ENCODE assay signal across 12 cellular contexts in genomic region chr1:24426738-24427468, GRCh38.
"Had no signal": no experiment of that assay in that cellular context is flagged by ENCODE, and none has a peak within 500 bp of the region (broad histone marks: within the 10 kb centered on the region; RNA-seq: fewer than 3 reads in every experiment).

No MANE protein-coding gene starts in this region.

- DNase-seq: activated B cell treated with CpG ODN at 0.5 μM for 24 hours; activated CD4-positive, alpha-beta T cell treated with anti-CD3 and anti-CD28 coated beads, Interleukin-2, amount 10 ng/mL, durations not matched to agents 7 days and 5 days; activated effector memory CD4-positive, alpha-beta T cell treated with anti-CD3 and anti-CD28 coated beads, Interleukin-2, amount 50 U/mL, for 16 hours; activated naive CD8-positive, alpha-beta T cell treated with anti-CD3 and anti-CD28 coated beads, Interleukin-2, amount 10 ng/mL, durations not matched to agents 7 days and 5 days; activated T-cell treated with anti-CD3 and anti-CD28 coated beads, Interleukin-2, amount 50 U/mL, for 24 hours; anterior cingulate cortex; heart right ventricle; naive B cell; retina; stimulated activated CD4-positive, alpha-beta T cell treated with anti-CD3 and anti-CD28 coated beads, Interleukin-4, amount 100 ng/mL, for 4 hours; stomach; T-helper 1 cell had no signal
